Comparison of ENCODE assay signal across 8 cellular contexts in genomic region chr3:19146685-19147650, GRCh38. TPM values are rescaled to one million over a fixed set of nuclear protein-coding genes. Genes with fewer than 3 reads are reported as not detected.
DNase-seq lines count a peak whose midpoint lies in the region; ATAC-seq, FAIRE-seq and TF ChIP-seq lines count a peak whose summit lies in the region.

No MANE protein-coding gene starts in this region.

- H2AFZ ChIP-seq in GM12878 (ENCODE audit: control insufficient read depth, low read depth, low read length): peak overlapping the region; percentile 78

- RAD21 ChIA-PET in GM12878 (lab: Charles Lee; ENCODE audit: unreplicated experiment): no interaction called here

- peak overlapping the region; percentile 70 for H3K4me3 ChIP-seq in GM12878
- peak overlapping the region; percentile 78 for H3K4me3 ChIP-seq in retinal pigment epithelial cell (ENCODE audit: low read length)

- SMC1A ChIA-PET in GM12878 (lab: Charles Lee; ENCODE audit: uncharacterized antibody, unreplicated experiment): no interaction called here

- peak; percentile 36 for FAIRE-seq in GM12892 (lab: Jason Lieb, UNC)
- FAIRE-seq in GM12878 (lab: Jason Lieb, UNC): peak; percentile 62

- intact Hi-C loops in GM12878 (cut with micrococcal nuclease; ENCODE audit: unreplicated experiment): no loop called here

- no peak overlapping the region for H3K27ac ChIP-seq in GM12878 (ENCODE audit: control insufficient read depth, insufficient read depth)

- peaks cover 0 to 7% of the 10 kb centered on the region in 2 experiments; a peak in 3 of 4 replicates for H3K27me3 ChIP-seq in GM12878 (replicated peaks in 1 of 2; ENCODE audit: control insufficient read depth in 2 of 2, insufficient read depth in 2 of 2, low read length in 1 of 2)

- POLR2A ChIA-PET in GM12878 (lab: Charles Lee): no interaction called here

- H3K36me3 ChIP-seq in GM12878 (ENCODE audit: control insufficient read depth in 2 of 2, insufficient read depth in 2 of 2, low read length in 1 of 2): no peaks in the 10 kb centered on the region

- no peaks in the 10 kb centered on the region; the same call in 2 of the 3 replicates for H3K9me3 ChIP-seq in GM12878 (replicated peaks; ENCODE audit: control insufficient read depth, insufficient read depth, low read length)

- H3K4me1 ChIP-seq in GM12878 (ENCODE audit: control insufficient read depth, insufficient read depth, low read length): no peaks in the 10 kb centered on the region

- TF ChIP-seq EP300 in GM12878 (IDR thresholded peaks at IDR 0.05; ENCODE audit: borderline replicate concordance in 1 of 2, control insufficient read depth in 1 of 2, low read depth in 2 of 2, low read length in 2 of 2): no peak

- no TSS peak for BruUV-seq in GM12878 (replicated peaks; lab: Mats Ljungman, UMichigan)

- in situ Hi-C loops in GM12878 (cut with MboI): no loop called here

- no peaks in the 10 kb centered on the region for H4K20me1 ChIP-seq in GM12878 (ENCODE audit: control insufficient read depth, insufficient read depth)

- H3K9ac ChIP-seq in GM12878 (ENCODE audit: control insufficient read depth, insufficient read depth, low read length): peak overlapping the region; percentile 28; the same call in 1 of the 2 replicates

- H3K79me2 ChIP-seq in GM12878 (ENCODE audit: control insufficient read depth, insufficient read depth, low read length): no peaks in the 10 kb centered on the region

- 0 out of 2 replicates have a peak, but pooled peaks have one; percentile 26 for TF ChIP-seq RAD21 in GM12878 (IDR thresholded peaks at IDR 0.05; ENCODE audit: insufficient read depth, low read depth, low read length)

- ATAC-seq in HG02852 (IDR thresholded peaks at IDR 0.05; ENCODE audit: unreplicated experiment): peak; percentile 85
- ATAC-seq in GM12878: peak; percentile 90

- H3K4me2 ChIP-seq in GM12878 (ENCODE audit: control insufficient read depth, insufficient read depth): peak overlapping the region; percentile 90

- WGBS in GM12878 (ENCODE audit: insufficient coverage, insufficient replicate concordance, low lambda C conversion rate, missing lambda C conversion rate): under 1% methylated on average over 29 of the region's 60 CpGs

- TF ChIP-seq CTCF in GM12878 (IDR thresholded peaks at IDR 0.05 in 2 of 3, conservative IDR thresholded peaks at IDR 0.05 in 1 of 3; ENCODE audit: control insufficient read depth in 2 of 3, extremely low read depth in 1 of 3, insufficient read depth in 1 of 3, low read depth in 3 of 3, low read length in 3 of 3): peak; percentile 29 to 57 (median 50)
- peak; percentile 49 for TF ChIP-seq CTCF in retinal pigment epithelial cell (conservative IDR thresholded peaks at IDR 0.05; ENCODE audit: low read depth, low read length)

- TF ChIP-seq POLR2A in GM12892 (IDR thresholded peaks at IDR 0.05; ENCODE audit: low read depth, low read length) (no peak), GM12878 (IDR thresholded peaks at IDR 0.05; ENCODE audit: low read depth, low read length) (no peak)

- DNase-seq in GM12892 (ENCODE audit: insufficient read length) (peak; percentile 31), NCI-H1694 (lab: John Stamatoyannopoulos, UW) (peak; percentile 42), T1000 (lab: John Stamatoyannopoulos, UW) (peak; percentile 77), GM12878 (ENCODE audit: low read depth, low spot score) (no peak), iPS DF 4.7 (ENCODE audit: extremely low read depth, low spot score) (peak; percentile 62), retinal pigment epithelial cell (ENCODE audit: low read depth) (peak; percentile 7), NCI-H446 treated with DMSO at 0.1 percent for 48 hours (lab: John Stamatoyannopoulos, UW) (no peak)

- CTCF ChIA-PET in GM12878 (lab: Yijun Ruan, JAX): interaction anchor here (0.8 to 1.1 kb wide), 3 partner anchors 11 to 17 kb away, joined by 3 to 4 read pairs (median 3); no protein-coding TSS in a partner anchor

TF ChIP-seq in GM12878, 131 proteins besides CTCF, POLR2A, EP300 and RAD21 (continues in another document):
- no peak for TF ChIP-seq JUNB (IDR thresholded peaks at IDR 0.05)
- no peak for TF ChIP-seq WRNIP1 (IDR thresholded peaks at IDR 0.05; ENCODE audit: borderline replicate concordance, low read depth, low read length)
- no peak for TF ChIP-seq ZBTB33 (IDR thresholded peaks at IDR 0.05)
- TF ChIP-seq SIX5 (IDR thresholded peaks at IDR 0.05; ENCODE audit: low read depth, low read length, severe bottlenecking): no peak
- no peak for TF ChIP-seq PAX8 (IDR thresholded peaks at IDR 0.05)
- TF ChIP-seq YBX1 (IDR thresholded peaks at IDR 0.05): no peak
- TF ChIP-seq KDM1A (IDR thresholded peaks at IDR 0.05; ENCODE audit: borderline replicate concordance): no peak
- no peak for TF ChIP-seq RCOR1 (conservative IDR thresholded peaks at IDR 0.05; ENCODE audit: low read depth, low read length)
- TF ChIP-seq MYC (IDR thresholded peaks at IDR 0.05; ENCODE audit: insufficient read depth, insufficient read length, insufficient replicate concordance, low read length, severe bottlenecking): no peak
- no peak for TF ChIP-seq HCFC1 (IDR thresholded peaks at IDR 0.05; ENCODE audit: low read length)
- no peak for TF ChIP-seq NR2F1 (conservative IDR thresholded peaks at IDR 0.05)
- TF ChIP-seq REST (IDR thresholded peaks at IDR 0.05; ENCODE audit: low read depth, low read length): no peak
- no peak for TF ChIP-seq SRF (IDR thresholded peaks at IDR 0.05; ENCODE audit: low read depth in 2 of 2, low read length in 2 of 2)
- 0 out of 2 replicates have a peak, but pooled peaks have one; percentile 12 for TF ChIP-seq TCF7 (IDR thresholded peaks at IDR 0.05; ENCODE audit: borderline replicate concordance)

RNA-seq across cellular contexts. Expression of gene KCNH8, which starts 1.3 kb away (rescaled TPM):
- 0.08 TPM for polyA plus RNA-seq in GM12892 (2012; ENCODE audit: missing spikeins)
- total RNA-seq in GM12878 (2013; cell fraction: nucleolus; rRNA removed): 0.10 and 0.12 TPM in 2 replicates
- total RNA-seq in GM12878 (2014; rRNA removed): under 0.01 and 0.16 TPM in 2 replicates
- 0.09 and 0.13 TPM in 2 replicates for total RNA-seq in GM12878 (2014; rRNA removed; fragmentation: Illumina TruSeq; extraction: Trizol)
- 0.11 and 0.18 TPM in 2 replicates for total RNA-seq in GM12878 (2021)
- polyA plus RNA-seq in GM12878 (2011; ENCODE audit: low read depth): 0.12 TPM
- polyA plus RNA-seq in GM12878 (2011; rRNA removed): 0.04 and 0.06 TPM in 2 replicates
- polyA plus RNA-seq in GM12878 (2011; cell fraction: cytosol; rRNA removed): 0.02 and 0.03 TPM in 2 replicates
- polyA plus RNA-seq in GM12878 (2011; cell fraction: nucleus; rRNA removed): 0.12 TPM in 2 replicates
- polyA plus RNA-seq in GM12878 (2012): 0.16 and 0.21 TPM in 2 replicates
- polyA plus RNA-seq in GM12878 (2014; fragmentation: Illumina TruSeq; extraction: Trizol): 0.10 and 0.22 TPM in 2 replicates
- under 1 TPM; 0.02 to 0.03 TPM for polyA plus RNA-seq in GM12878 (2014; fragmentation: Nextera tagmentation; extraction: Ambion mirVana)
- 0.04 and 0.09 TPM in 2 replicates for polyA plus RNA-seq in GM12878 (2014; rRNA removed)
- not detected for polyA plus RNA-seq in GM12878 (2016; fragmentation: Nextera tagmentation; extraction: Ambion mirVana)
- polyA minus RNA-seq in GM12878 (2011; rRNA and poly(A)+ RNA removed): 0.15 TPM in 1 of 2 replicates, not detected in the other
- polyA minus RNA-seq in GM12878 (2011; cell fraction: cytosol; rRNA and poly(A)+ RNA removed): not detected in 2 replicates
- polyA minus RNA-seq in GM12878 (2011; cell fraction: nucleus; rRNA and poly(A)+ RNA removed): 0.12 and 0.38 TPM in 2 replicates

Comparison
In these comparisons a context has a peak if more than half of its experiments do, and no peak if none do; other contexts are left out.
1. DNase-seq: peak in GM12892 (single experiment), NCI-H1694 (single experiment), T1000 (single experiment), iPS DF 4.7 (single experiment) and retinal pigment epithelial cell (single experiment); none in GM12878 (single experiment) and NCI-H446 treated with DMSO at 0.1 percent for 48 hours (single experiment).